Comparison of ENCODE assay signal across 1 cellular context in the genomic region with DNA sequence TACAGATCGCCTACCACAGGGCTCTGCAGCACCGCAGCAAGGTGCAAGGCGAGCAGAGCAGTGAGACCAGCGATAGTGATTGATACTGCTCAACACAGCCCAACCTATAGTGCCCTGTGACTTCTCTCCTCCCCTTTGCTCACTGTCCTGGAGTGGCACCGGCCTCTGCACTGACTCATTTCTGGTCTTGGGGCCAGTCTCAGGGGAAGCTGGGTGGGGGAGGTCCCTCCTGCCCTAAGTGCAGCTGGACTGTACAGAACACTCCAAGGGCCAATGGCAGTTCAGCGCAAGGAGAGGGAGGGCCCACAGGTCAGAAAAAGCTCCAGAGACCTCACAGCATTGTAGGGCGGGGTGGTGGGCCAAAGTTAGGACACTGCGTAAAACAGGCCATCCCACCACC.
TF ChIP-seq lines count a peak whose summit lies in the region.

No MANE protein-coding gene starts in this region.

TF ChIP-seq in SK-N-SH, 30 proteins besides CTCF, POLR2A, EP300 and RAD21 (continued from another document):
- TF ChIP-seq NRF1 (IDR thresholded peaks at IDR 0.05; ENCODE audit: low read depth, low read length) (no peak), FOXM1 (IDR thresholded peaks at IDR 0.05; ENCODE audit: low read depth) (no peak), TEAD4 (IDR thresholded peaks at IDR 0.05; ENCODE audit: borderline replicate concordance, insufficient read depth) (no peak), USF1 (IDR thresholded peaks at IDR 0.05; ENCODE audit: borderline replicate concordance, low read depth) (no peak), NFIC (IDR thresholded peaks at IDR 0.05; ENCODE audit: borderline replicate concordance) (0 out of 2 replicates have a peak, but pooled peaks have one; percentile 9), MEF2A (IDR thresholded peaks at IDR 0.05; ENCODE audit: borderline replicate concordance, low read depth) (no peak), TCF12 (IDR thresholded peaks at IDR 0.05) (peak; percentile 50; the same call in 1 of the 2 replicates), GATA2 (CRISPR knock-in tag; IDR thresholded peaks at IDR 0.05) (no peak), YY1 (IDR thresholded peaks at IDR 0.05; ENCODE audit: low read depth) (no peak), POLR2AphosphoS5 (IDR thresholded peaks at IDR 0.05; ENCODE audit: low read depth, low read length) (no peak), EZH2phosphoT487 (IDR thresholded peaks at IDR 0.05; ENCODE audit: borderline replicate concordance, low read depth) (no peak), FOSL2 (IDR thresholded peaks at IDR 0.05; ENCODE audit: borderline replicate concordance, low read depth) (peak; percentile 49; the same call in 1 of the 2 replicates), SMC3 (IDR thresholded peaks at IDR 0.05; ENCODE audit: low read depth, low read length) (no peak), REST (IDR thresholded peaks at IDR 0.05; ENCODE audit: low read depth, low read length) (no peak)
- TF ChIP-seq, protein P1, sequence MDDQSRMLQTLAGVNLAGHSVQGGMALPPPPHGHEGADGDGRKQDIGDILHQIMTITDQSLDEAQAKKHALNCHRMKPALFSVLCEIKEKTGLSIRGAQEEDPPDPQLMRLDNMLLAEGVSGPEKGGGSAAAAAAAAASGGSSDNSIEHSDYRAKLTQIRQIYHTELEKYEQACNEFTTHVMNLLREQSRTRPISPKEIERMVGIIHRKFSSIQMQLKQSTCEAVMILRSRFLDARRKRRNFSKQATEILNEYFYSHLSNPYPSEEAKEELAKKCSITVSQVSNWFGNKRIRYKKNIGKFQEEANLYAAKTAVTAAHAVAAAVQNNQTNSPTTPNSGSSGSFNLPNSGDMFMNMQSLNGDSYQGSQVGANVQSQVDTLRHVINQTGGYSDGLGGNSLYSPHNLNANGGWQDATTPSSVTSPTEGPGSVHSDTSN (IDR thresholded peaks at IDR 0.05): peak; percentile 43; the same call in 1 of the 2 replicates
TF ChIP-seq in SK-N-SH: peak in this region for 6.
